ENCODE assay signal across 8 cellular contexts in the genomic region with DNA sequence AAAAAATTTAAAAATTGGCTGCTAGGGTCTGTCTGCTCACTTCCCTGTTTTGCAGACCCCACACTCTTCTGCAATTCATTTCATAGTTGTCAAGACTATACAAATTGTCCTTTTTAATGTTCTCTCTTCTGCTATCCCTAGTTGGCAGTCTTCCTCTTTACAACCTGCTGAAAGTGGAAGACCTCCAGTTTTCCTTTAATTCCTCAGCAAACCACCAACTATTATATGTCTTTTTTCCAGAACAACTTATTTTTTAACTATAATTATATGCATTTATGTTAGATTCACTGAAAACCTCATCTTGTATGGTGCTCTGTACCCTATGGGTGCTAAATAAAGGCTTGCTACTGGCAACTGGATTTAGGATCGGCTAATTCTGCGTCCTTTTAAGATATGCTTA. TPM values are rescaled to one million over a fixed set of nuclear protein-coding genes. Genes with fewer than 3 reads are reported as not detected.
DNase-seq lines count a peak whose midpoint lies in the region; ATAC-seq, FAIRE-seq and TF ChIP-seq lines count a peak whose summit lies in the region.

No MANE protein-coding gene starts in this region.

- H2AK5ac ChIP-seq in IMR-90 (ENCODE audit: low read depth, low read length), result no peak overlapping the region
- no peak overlapping the region for H2AK5ac ChIP-seq in mesendoderm (ENCODE audit: low read length)

- H3K27ac Mint-ChIP-seq in naive thymus-derived CD8-positive, alpha-beta T cell, result peak overlapping the region in 9 of 10 donors; percentile 9 to 100 (median 98)

- H3K79me2 ChIP-seq in K562 (ENCODE audit: control insufficient read depth, insufficient read depth, low read length), result no peaks in the 10 kb centered on the region
- H3K79me2 ChIP-seq in mesendoderm (ENCODE audit: control insufficient read depth, insufficient read depth, low read length), result no peaks in the 10 kb centered on the region

- H3K27ac ChIP-seq in IMR-90 (ENCODE audit: insufficient read depth, low read length) (no peak overlapping the region), K562 (ENCODE audit: extremely low read depth, low read depth, low read length) (peak overlapping the region; percentile 76; the same call in 1 of the 3 replicates), mesendoderm (ENCODE audit: low read depth, low read length) (no peak overlapping the region), substantia nigra (ENCODE audit: low read depth, low read length, poor library complexity, severe bottlenecking) (no peak overlapping the region)

- no peak for TF ChIP-seq CTCF in BJ (IDR thresholded peaks at IDR 0.05; ENCODE audit: insufficient read depth, low read depth, low read length)
- TF ChIP-seq CTCF in IMR-90 (conservative IDR thresholded peaks at IDR 0.05; ENCODE audit: low read depth, low read length), result no peak
- peak in 1 of 3 experiments; percentile 18; a peak in 2 of 6 replicates for TF ChIP-seq CTCF in K562 (IDR thresholded peaks at IDR 0.05 in 2 of 3, conservative IDR thresholded peaks at IDR 0.05 in 1 of 3; ENCODE audit: insufficient read depth in 2 of 3, low read depth in 1 of 3, low read length in 3 of 3)

- H3K27me3 ChIP-seq in BJ (ENCODE audit: control insufficient read depth, insufficient read depth, low read length) (no peaks in the 10 kb centered on the region), IMR-90 (ENCODE audit: control insufficient read depth, insufficient read depth, low read length) (no peaks in the 10 kb centered on the region), K562 (ENCODE audit: control insufficient read depth in 2 of 2, insufficient read depth in 2 of 2, low read length in 2 of 2) (no peaks in the 10 kb centered on the region), mesendoderm (ENCODE audit: insufficient read depth, low read length, poor library complexity) (no peaks in the 10 kb centered on the region)

- H2BK5ac ChIP-seq in IMR-90 (ENCODE audit: low read depth, low read length, poor library complexity, severe bottlenecking), result no peak overlapping the region
- H2BK5ac ChIP-seq in mesendoderm (ENCODE audit: low read length), result no peak overlapping the region

- peaks cover 6% of the 10 kb centered on the region for H3K4me1 ChIP-seq in IMR-90 (ENCODE audit: control insufficient read depth, insufficient read depth, low read length)
- H3K4me1 ChIP-seq in K562 (replicated peaks in 1 of 2; ENCODE audit: control insufficient read depth in 2 of 2, insufficient read depth in 2 of 2, low read length in 2 of 2), result peaks cover 6 to 12% of the 10 kb centered on the region in 2 experiments; a peak in 4 of 5 replicates
- H3K4me1 ChIP-seq in mesendoderm (ENCODE audit: control insufficient read depth, low read depth, low read length), result no peaks in the 10 kb centered on the region

- TF ChIP-seq EP300 in K562 (IDR thresholded peaks at IDR 0.05; ENCODE audit: low read length), result no peak

- H3K4ac ChIP-seq in IMR-90 (ENCODE audit: low read depth, low read length) (no peak overlapping the region), mesendoderm (ENCODE audit: low read depth, low read length) (no peak overlapping the region)

- H2BK15ac ChIP-seq in IMR-90 (ENCODE audit: low read depth, low read length) (no peak overlapping the region), mesendoderm (replicated peaks; ENCODE audit: low read depth) (no peak overlapping the region)

- H3K4me3 Mint-ChIP-seq in naive thymus-derived CD8-positive, alpha-beta T cell, result peak overlapping the region; percentile 89 to 99 (median 98)

- in situ Hi-C loops in IMR-90 (cut with MboI; ENCODE audit: low sequenced_read_pairs) (no loop called here), K562 (cut with MboI) (no loop called here)

- no peaks in the 10 kb centered on the region for H3K27me3 Mint-ChIP-seq in naive thymus-derived CD8-positive, alpha-beta T cell

- H3K23ac ChIP-seq in IMR-90 (ENCODE audit: low read depth, low read length), result no peak overlapping the region; the same call in 1 of the 2 replicates
- H3K23ac ChIP-seq in mesendoderm (ENCODE audit: low read length), result no peak overlapping the region

- H3K4me2 ChIP-seq in IMR-90 (ENCODE audit: low read depth, low read length) (no peak overlapping the region), K562 (ENCODE audit: insufficient read depth, low read length) (peak overlapping the region; percentile 59), mesendoderm (ENCODE audit: low read length) (no peak overlapping the region)

- H2AK9ac ChIP-seq in IMR-90 (replicated peaks; ENCODE audit: low read depth, low read length, poor library complexity), result no peak overlapping the region

- no peak overlapping the region for H2AFZ ChIP-seq in IMR-90 (replicated peaks; ENCODE audit: low read length, poor library complexity)
- peak overlapping the region; percentile 89 for H2AFZ ChIP-seq in K562 (ENCODE audit: low read depth, low read length)

- H3K36me3 ChIP-seq in BJ (ENCODE audit: control insufficient read depth, insufficient read depth, low read length) (no peaks in the 10 kb centered on the region), IMR-90 (ENCODE audit: control insufficient read depth, insufficient read depth, low read length) (no peaks in the 10 kb centered on the region; the same call in 1 of the 2 replicates), K562 (ENCODE audit: control insufficient read depth, insufficient read depth, low read length) (peaks cover 4% of the 10 kb centered on the region; the same call in 1 of the 3 replicates), mesendoderm (ENCODE audit: control insufficient read depth, insufficient read depth, low read length) (no peaks in the 10 kb centered on the region)

- FAIRE-seq in K562 (lab: Jason Lieb, UNC), result no peak

- 0 out of 2 replicates have a peak overlapping the region, but pooled peaks have one; percentile 5 for H3K14ac ChIP-seq in IMR-90 (replicated peaks; ENCODE audit: low read depth, low read length)

- no peaks in the 10 kb centered on the region for H3K9me3 Mint-ChIP-seq in naive thymus-derived CD8-positive, alpha-beta T cell

- intact Hi-C loops in IMR-90 (cut with micrococcal nuclease), result loop anchor here (2.0 kb wide), 1 partner anchor 52 kb away; no protein-coding TSS in a partner anchor
- intact Hi-C loops in K562 (cut with micrococcal nuclease), result loop anchor here (1.0 kb wide), 1 partner anchor 113 kb away; no protein-coding TSS in a partner anchor

- no peak for ATAC-seq in IMR-90 (ENCODE audit: low read depth)
- ATAC-seq in K562, result no peak
- no peak for ATAC-seq in naive thymus-derived CD8-positive, alpha-beta T cell

- peak overlapping the region; percentile 44 for H3K4me3 ChIP-seq in BJ (ENCODE audit: low read depth, low read length)
- no peak overlapping the region for H3K4me3 ChIP-seq in IMR-90 (ENCODE audit: insufficient read depth, low read depth, low read length)
- H3K4me3 ChIP-seq in K562, result peak overlapping the region; percentile 42
- H3K4me3 ChIP-seq in mesendoderm (ENCODE audit: low read length), result no peak overlapping the region

- H4K20me1 ChIP-seq in IMR-90 (ENCODE audit: insufficient read depth, low read length) (no peaks in the 10 kb centered on the region), K562 (replicated peaks; ENCODE audit: control insufficient read depth, insufficient read depth, low read length) (no peaks in the 10 kb centered on the region)

- no CpG with 5 or more reads among the region's 2 CpGs for WGBS in IMR-90 (ENCODE audit: extremely low coverage in 2 of 2, insufficient read length in 1 of 2), 2 experiments
- WGBS in K562 (ENCODE audit: insufficient coverage, low coverage, missing lambda C conversion rate), result 6% methylated on average over 2 of the region's 2 CpGs
- no CpG with 5 or more reads among the region's 2 CpGs for WGBS in mesendoderm (ENCODE audit: extremely low coverage, insufficient coverage, low lambda C conversion rate)

- H3K9ac ChIP-seq in IMR-90 (ENCODE audit: low read depth, low read length) (no peak overlapping the region), K562 (ENCODE audit: insufficient read depth in 1 of 2, low read depth in 2 of 2, low read length in 2 of 2) (peak overlapping the region in 1 of 2 experiments; percentile 59), mesendoderm (ENCODE audit: low read length) (no peak overlapping the region)

- no peak overlapping the region for H4K5ac ChIP-seq in IMR-90 (ENCODE audit: low read depth, low read length)
- H4K5ac ChIP-seq in mesendoderm (ENCODE audit: low read length), result no peak overlapping the region

- POLR2A ChIA-PET in BJ (lab: Charles Lee) (no interaction called here), IMR-90 (lab: Charles Lee; ENCODE audit: unreplicated experiment) (no interaction called here), K562 (lab: Yijun Ruan, JAX) (no interaction called here)
- POLR2A ChIA-PET in naive thymus-derived CD8-positive, alpha-beta T cell (lab: Charles Lee), result interaction anchor here (0.7 to 3.6 kb wide), 3 partner anchors 50 to 101 kb away, joined by 4 to 82 read pairs (median 13); a partner anchor contains a TSS

- peaks cover 18 to 44% (median 35%) of the 10 kb centered on the region in 4 donors for H3K4me1 Mint-ChIP-seq in naive thymus-derived CD8-positive, alpha-beta T cell

- TF ChIP-seq POLR2A in IMR-90 (IDR thresholded peaks at IDR 0.05; ENCODE audit: low read depth, low read length) (no peak), K562 (conservative IDR thresholded peaks at IDR 0.05) (no peak)

- H4K91ac ChIP-seq in IMR-90 (ENCODE audit: insufficient read depth, low read depth, low read length), result no peak overlapping the region

- H4K8ac ChIP-seq in IMR-90 (ENCODE audit: low read depth in 2 of 2, low read length in 2 of 2), result peak overlapping the region in 1 of 2 experiments; percentile 36; a peak in 2 of 4 replicates
- H4K8ac ChIP-seq in mesendoderm (ENCODE audit: low read depth, low read length), result no peak overlapping the region

- H3K9me3 ChIP-seq in IMR-90 (ENCODE audit: control insufficient read depth, insufficient read depth, low read length) (no peaks in the 10 kb centered on the region), K562 (replicated peaks; ENCODE audit: control insufficient read depth, insufficient read depth, low read depth, low read length) (no peaks in the 10 kb centered on the region)

- BruUV-seq in IMR-90 (replicated peaks; lab: Mats Ljungman, UMichigan), result no TSS peak
- BruUV-seq in K562 (replicated peaks; lab: Mats Ljungman, UMichigan), result no TSS peak

- CTCF ChIA-PET in BJ (lab: Yijun Ruan, JAX), result interaction anchor here (1.0 to 1.4 kb wide), 2 partner anchors 12 to 34 kb away, joined by 3 read pairs; no protein-coding TSS in a partner anchor
- CTCF ChIA-PET in IMR-90 (lab: Yijun Ruan, JAX), result interaction anchor here (1.4 kb wide), 1 partner anchor 13 kb away, joined by 6 read pairs; no protein-coding TSS in a partner anchor
- CTCF ChIA-PET in K562 (lab: Yijun Ruan, JAX; ENCODE audit: low intra/inter-chr PET ratio), result no interaction called here

- no peak overlapping the region for H3K18ac ChIP-seq in IMR-90 (ENCODE audit: low read depth, low read length)
- no peak overlapping the region for H3K18ac ChIP-seq in mesendoderm (ENCODE audit: low read length)

- H3K56ac ChIP-seq in IMR-90 (ENCODE audit: extremely low read depth, insufficient read depth, low read length) (no peak overlapping the region), mesendoderm (ENCODE audit: low read length) (no peak overlapping the region)

- H2BK20ac ChIP-seq in IMR-90 (ENCODE audit: low read depth, low read length), result no peak overlapping the region

- peaks cover 8% of the 10 kb centered on the region; the same call in 1 of the 2 replicates for H3K9me1 ChIP-seq in IMR-90 (ENCODE audit: insufficient read depth, low read length)
- H3K9me1 ChIP-seq in K562 (ENCODE audit: control insufficient read depth, insufficient read depth, low read length), result no peaks in the 10 kb centered on the region

- H2BK120ac ChIP-seq in IMR-90 (ENCODE audit: low read depth, low read length) (no peak overlapping the region), mesendoderm (ENCODE audit: low read depth, low read length) (no peak overlapping the region)

- no peak for TF ChIP-seq RAD21 in IMR-90 (IDR thresholded peaks at IDR 0.05; ENCODE audit: low read length)
- peak in 1 of 2 experiments; percentile 22; a peak in 1 of 4 replicates for TF ChIP-seq RAD21 in K562 (CRISPR knock-in tag; conservative IDR thresholded peaks at IDR 0.05 in 1 of 2, IDR thresholded peaks at IDR 0.05 in 1 of 2)

- DNase-seq in BJ (ENCODE audit: low read depth) (no peak), IMR-90 (no peak), K562 (ENCODE audit: extremely low read depth in 1 of 4, low spot score in 3 of 4) (no peak), mesendoderm (no peak), substantia nigra (lab: John Stamatoyannopoulos, UW) (no peak), DMS79 (lab: John Stamatoyannopoulos, UW) (no peak)
- no peak for DNase-seq in naive thymus-derived CD8-positive, alpha-beta T cell
- no peak for DNase-seq in stimulated activated naive CD4-positive, alpha-beta T cell treated with Interleukin-2 at 50 U/mL for 16 hours (lab: John Stamatoyannopoulos, UW)

- H3K79me1 ChIP-seq in IMR-90 (ENCODE audit: low read depth in 1 of 2, low read length in 2 of 2), result peaks cover 0 to 15% of the 10 kb centered on the region in 2 experiments; a peak in 2 of 4 replicates
- H3K79me1 ChIP-seq in mesendoderm (ENCODE audit: low read length), result no peaks in the 10 kb centered on the region

- peaks cover 0 to 16% (median 3%) of the 10 kb centered on the region in 3 donors for H3K36me3 Mint-ChIP-seq in naive thymus-derived CD8-positive, alpha-beta T cell

- dilution Hi-C loops in IMR-90 (cut with HindIII; ENCODE audit: low sequenced_read_pairs, unreplicated experiment), result no loop called here

RNA-seq across cellular contexts. Expression of a gene that starts 1.1 kb away (rescaled TPM):
- polyA plus RNA-seq in BJ (2011; rRNA removed) (18.7 and 28.8 TPM in 2 replicates), IMR-90 (2012; rRNA removed) (12.2 and 15.4 TPM in 2 replicates), K562 (2011; rRNA removed) (4.1 and 4.8 TPM in 2 replicates), K562 (2014; fragmentation: Illumina TruSeq; extraction: Trizol) (6.5 and 7.0 TPM in 2 replicates), K562 (2014; fragmentation: Nextera tagmentation; extraction: Ambion mirVana) (1 to 10 TPM; 1.9 to 2.2 TPM), K562 (2014; rRNA removed) (3.7 and 7.0 TPM in 2 replicates)
- 9.6 and 11.8 TPM in 2 replicates for polyA minus RNA-seq in BJ (2011; rRNA and poly(A)+ RNA removed)
- total RNA-seq in IMR-90 (2012; rRNA removed) (3.9 and 6.7 TPM in 2 replicates), K562 (2014; rRNA removed) (4.0 and 4.3 TPM in 2 replicates), K562 (2014; rRNA removed; fragmentation: Illumina TruSeq; extraction: Trizol) (5.3 and 6.3 TPM in 2 replicates), K562 (2015; rRNA removed; fragmentation: Illumina TruSeq; extraction: Trizol) (5.5 and 5.9 TPM in 2 replicates), K562 (2021) (6.0 and 7.3 TPM in 2 replicates)
- 4.0 TPM in 2 replicates for polyA plus RNA-seq in IMR-90 (2012; cell fraction: cytosol; rRNA removed)
- polyA plus RNA-seq in IMR-90 (2012; cell fraction: nucleus; rRNA removed; ENCODE audit: low replicate concordance), result 9.2 and 65.7 TPM in 2 replicates
- total RNA-seq in K562 (2011; cell fraction: chromatin; rRNA removed; ENCODE audit: low replicate concordance), result 5.7 and 12.3 TPM in 2 replicates
- 1.5 and 5.9 TPM in 2 replicates for total RNA-seq in K562 (2011; cell fraction: nucleolus; rRNA removed)
- 9.9 and 10.7 TPM in 2 replicates for total RNA-seq in K562 (2011; cell fraction: nucleoplasm; rRNA removed)
- polyA plus RNA-seq in K562 (2011; cell fraction: cytosol; rRNA removed), result 1.7 and 2.3 TPM in 2 replicates
- polyA plus RNA-seq in K562 (2011; cell fraction: nucleus; rRNA removed), result 6.7 and 7.3 TPM in 2 replicates
- 4.9 and 11.1 TPM in 2 replicates for polyA plus RNA-seq in K562 (2012)
- polyA minus RNA-seq in K562 (2011; rRNA and poly(A)+ RNA removed), result 1.7 and 4.1 TPM in 2 replicates
- polyA minus RNA-seq in K562 (2011; cell fraction: cytosol; rRNA and poly(A)+ RNA removed), result not detected in 2 replicates
- polyA minus RNA-seq in K562 (2011; cell fraction: nucleus; rRNA and poly(A)+ RNA removed), result 2.8 and 4.3 TPM in 2 replicates
- 100 to 1,000 TPM; 121 to 132 TPM for total RNA-seq in naive thymus-derived CD8-positive, alpha-beta T cell
- 10 to 100 TPM; 75.9 to 88.3 (median 80.4) TPM for polyA plus RNA-seq in naive thymus-derived CD8-positive, alpha-beta T cell
- polyA plus RNA-seq in mesendoderm (2013, experiment 1 of 2), result 9.3 TPM
- polyA plus RNA-seq in mesendoderm (2013, experiment 2 of 2), result 9.1 TPM

RNA-seq across cellular contexts. Expression of a gene that starts 50.6 kb away (rescaled TPM):
- polyA plus RNA-seq in BJ (2011; rRNA removed) (2.3 and 4.9 TPM in 2 replicates), IMR-90 (2012; rRNA removed) (2.9 and 4.3 TPM in 2 replicates), K562 (2011; rRNA removed) (6.7 and 9.0 TPM in 2 replicates), K562 (2014; fragmentation: Illumina TruSeq; extraction: Trizol) (6.6 and 8.0 TPM in 2 replicates), K562 (2014; fragmentation: Nextera tagmentation; extraction: Ambion mirVana) (1 to 10 TPM; 1.0 to 1.6 TPM), K562 (2014; rRNA removed) (5.1 and 5.5 TPM in 2 replicates)
- 2.2 and 2.6 TPM in 2 replicates for polyA minus RNA-seq in BJ (2011; rRNA and poly(A)+ RNA removed)
- total RNA-seq in IMR-90 (2012; rRNA removed) (5.7 and 8.6 TPM in 2 replicates), K562 (2014; rRNA removed) (4.0 TPM in 2 replicates), K562 (2014; rRNA removed; fragmentation: Illumina TruSeq; extraction: Trizol) (8.9 and 9.3 TPM in 2 replicates), K562 (2015; rRNA removed; fragmentation: Illumina TruSeq; extraction: Trizol) (7.5 and 8.6 TPM in 2 replicates), K562 (2021) (6.1 and 6.8 TPM in 2 replicates)
- 0.33 and 0.35 TPM in 2 replicates for polyA plus RNA-seq in IMR-90 (2012; cell fraction: cytosol; rRNA removed)
- 1.1 and 6.2 TPM in 2 replicates for polyA plus RNA-seq in IMR-90 (2012; cell fraction: nucleus; rRNA removed; ENCODE audit: low replicate concordance)
- 5.7 and 18.5 TPM in 2 replicates for total RNA-seq in K562 (2011; cell fraction: chromatin; rRNA removed; ENCODE audit: low replicate concordance)
- 5.1 and 7.0 TPM in 2 replicates for total RNA-seq in K562 (2011; cell fraction: nucleolus; rRNA removed)
- total RNA-seq in K562 (2011; cell fraction: nucleoplasm; rRNA removed), result 7.9 and 14.0 TPM in 2 replicates
- 1.2 and 2.5 TPM in 2 replicates for polyA plus RNA-seq in K562 (2011; cell fraction: cytosol; rRNA removed)
- 5.6 and 6.1 TPM in 2 replicates for polyA plus RNA-seq in K562 (2011; cell fraction: nucleus; rRNA removed)
- polyA plus RNA-seq in K562 (2012), result 4.8 and 4.9 TPM in 2 replicates
- polyA minus RNA-seq in K562 (2011; rRNA and poly(A)+ RNA removed), result 8.8 and 10.6 TPM in 2 replicates
- polyA minus RNA-seq in K562 (2011; cell fraction: cytosol; rRNA and poly(A)+ RNA removed), result 2.8 and 3.5 TPM in 2 replicates
- 6.3 and 10.1 TPM in 2 replicates for polyA minus RNA-seq in K562 (2011; cell fraction: nucleus; rRNA and poly(A)+ RNA removed)
- 10 to 100 TPM; 30.5 to 31.6 TPM for total RNA-seq in naive thymus-derived CD8-positive, alpha-beta T cell
- 10 to 100 TPM; 13.3 to 14.7 (median 13.7) TPM for polyA plus RNA-seq in naive thymus-derived CD8-positive, alpha-beta T cell
- 2.9 TPM for polyA plus RNA-seq in mesendoderm (2013, experiment 1 of 2)
- polyA plus RNA-seq in mesendoderm (2013, experiment 2 of 2), result 3.0 TPM

RNA-seq across cellular contexts. Expression of a gene that starts 50.8 kb away (rescaled TPM):
- polyA plus RNA-seq in BJ (2011; rRNA removed) (6.5 and 9.4 TPM in 2 replicates), IMR-90 (2012; rRNA removed) (6.6 and 8.5 TPM in 2 replicates), K562 (2011; rRNA removed) (0.74 and 4.2 TPM in 2 replicates), K562 (2014; fragmentation: Illumina TruSeq; extraction: Trizol) (2.1 and 2.9 TPM in 2 replicates), K562 (2014; fragmentation: Nextera tagmentation; extraction: Ambion mirVana) (1 to 10 TPM; 2.9 to 3.0 TPM), K562 (2014; rRNA removed) (1.7 and 2.2 TPM in 2 replicates)
- polyA minus RNA-seq in BJ (2011; rRNA and poly(A)+ RNA removed), result 6.3 and 6.8 TPM in 2 replicates
- total RNA-seq in IMR-90 (2012; rRNA removed) (16.7 and 21.9 TPM in 2 replicates), K562 (2014; rRNA removed) (1.1 and 1.3 TPM in 2 replicates), K562 (2014; rRNA removed; fragmentation: Illumina TruSeq; extraction: Trizol) (2.5 and 2.6 TPM in 2 replicates), K562 (2015; rRNA removed; fragmentation: Illumina TruSeq; extraction: Trizol) (2.6 and 2.8 TPM in 2 replicates), K562 (2021) (1.4 and 1.5 TPM in 2 replicates)
- 2.4 and 3.2 TPM in 2 replicates for polyA plus RNA-seq in IMR-90 (2012; cell fraction: cytosol; rRNA removed)
- polyA plus RNA-seq in IMR-90 (2012; cell fraction: nucleus; rRNA removed; ENCODE audit: low replicate concordance), result 2.4 and 6.0 TPM in 2 replicates
- total RNA-seq in K562 (2011; cell fraction: chromatin; rRNA removed; ENCODE audit: low replicate concordance), result 1.2 and 3.4 TPM in 2 replicates
- 0.50 and 0.92 TPM in 2 replicates for total RNA-seq in K562 (2011; cell fraction: nucleolus; rRNA removed)
- 1.1 and 1.2 TPM in 2 replicates for total RNA-seq in K562 (2011; cell fraction: nucleoplasm; rRNA removed)
- 0.44 and 1.1 TPM in 2 replicates for polyA plus RNA-seq in K562 (2011; cell fraction: cytosol; rRNA removed)
- polyA plus RNA-seq in K562 (2011; cell fraction: nucleus; rRNA removed), result 0.37 and 1.4 TPM in 2 replicates
- polyA plus RNA-seq in K562 (2012), result 0.79 and 1.6 TPM in 2 replicates
- 0.72 and 2.5 TPM in 2 replicates for polyA minus RNA-seq in K562 (2011; rRNA and poly(A)+ RNA removed)
- polyA minus RNA-seq in K562 (2011; cell fraction: cytosol; rRNA and poly(A)+ RNA removed), result 1.2 TPM in 1 of 2 replicates, not detected in the other
- 0.11 and 1.2 TPM in 2 replicates for polyA minus RNA-seq in K562 (2011; cell fraction: nucleus; rRNA and poly(A)+ RNA removed)
- 1 to 10 TPM; 5.3 to 9.2 TPM for total RNA-seq in naive thymus-derived CD8-positive, alpha-beta T cell
- polyA plus RNA-seq in naive thymus-derived CD8-positive, alpha-beta T cell, result 1 to 10 TPM; 4.3 to 5.2 (median 4.3) TPM
- polyA plus RNA-seq in mesendoderm (2013, experiment 1 of 2), result 3.6 TPM
- polyA plus RNA-seq in mesendoderm (2013, experiment 2 of 2), result 3.5 TPM

Comparison
In these comparisons a context has a peak if more than half of its experiments do, and no peak if none do; other contexts are left out.
1. H3K4me3 ChIP-seq: peak in BJ (single experiment) and K562 (single experiment); none in IMR-90 (single experiment) and mesendoderm (single experiment).